ENCODE assay signal across 1 cellular context in genomic region chr6:163329991-163330390, GRCh38.
TF ChIP-seq lines count a peak whose summit lies in the region.

No MANE protein-coding gene starts in this region.

TF ChIP-seq in endothelial cell of umbilical vein, 7 proteins besides CTCF, POLR2A, EP300 and RAD21:
- peak; percentile 27 for TF ChIP-seq FOS (IDR thresholded peaks at IDR 0.05; ENCODE audit: borderline replicate concordance, insufficient read depth, low read length)
- TF ChIP-seq EZH2 (IDR thresholded peaks at IDR 0.05; ENCODE audit: borderline replicate concordance, low read depth, low read length, severe bottlenecking), result no peak
TF ChIP-seq in endothelial cell of umbilical vein: peak in this region for 1.
